ENCODE assay signal across 8 cellular contexts in genomic region chr6:27213544-27214125, GRCh38. TPM values are rescaled to one million over a fixed set of nuclear protein-coding genes. Genes with fewer than 3 reads are reported as not detected.
A peak's percentile ranks its signal among the peaks of the same experiment; 100 is the strongest.
DNase-seq lines count a peak whose midpoint lies in the region; ATAC-seq, FAIRE-seq and TF ChIP-seq lines count a peak whose summit lies in the region.

No MANE protein-coding gene starts in this region.

- no peak overlapping the region for H3K27ac ChIP-seq in cardiac muscle cell

- no peaks in the 10 kb centered on the region for H3K36me3 ChIP-seq in cardiac muscle cell

- H3K4me1 ChIP-seq in cardiac muscle cell (ENCODE audit: low read depth): no peaks in the 10 kb centered on the region

- TF ChIP-seq POLR2A in GM12891 (IDR thresholded peaks at IDR 0.05; ENCODE audit: low read depth, low read length): no peak

- H3K27me3 Mint-ChIP-seq in stimulated activated naive CD8-positive, alpha-beta T cell treated with anti-CD3 and anti-CD28 coated beads, Interleukin-15, amount 100 ng/mL, for 72 hours: peaks cover 71% of the 10 kb centered on the region

- H3K27me3 ChIP-seq in cardiac muscle cell: peaks cover 14% of the 10 kb centered on the region

- peak overlapping the region in 1 of 2 donors; percentile 67 for H3K27ac Mint-ChIP-seq in stimulated activated naive CD8-positive, alpha-beta T cell treated with anti-CD3 and anti-CD28 coated beads, Interleukin-15, amount 100 ng/mL, for 72 hours

- peak overlapping the region; percentile 17 for H3K4me3 ChIP-seq in cardiac muscle cell

- TF ChIP-seq CTCF in cardiac muscle cell (IDR thresholded peaks at IDR 0.05; ENCODE audit: low read depth, low read length): no peak

- H3K4me3 Mint-ChIP-seq in stimulated activated naive CD8-positive, alpha-beta T cell treated with anti-CD3 and anti-CD28 coated beads, Interleukin-15, amount 100 ng/mL, for 72 hours: peak overlapping the region; percentile 52 to 81

- FAIRE-seq in GM12891 (lab: Jason Lieb, UNC): no peak

- ATAC-seq in Right ventricle myocardium superior (ENCODE audit: poor library complexity): no peak
- no peak for ATAC-seq in stimulated activated naive CD8-positive, alpha-beta T cell treated with anti-CD3 and anti-CD28 coated beads, Interleukin-15, amount 100 ng/mL, for 72 hours

- H3K4me1 Mint-ChIP-seq in stimulated activated naive CD8-positive, alpha-beta T cell treated with anti-CD3 and anti-CD28 coated beads, Interleukin-15, amount 100 ng/mL, for 72 hours: peaks cover 12% of the 10 kb centered on the region

- DNase-seq in cardiac muscle cell (ENCODE audit: low read depth in 1 of 2, low spot score in 1 of 2): peak in 1 of 2 donors; percentile 21
- DNase-seq in Right ventricle myocardium superior: no peak
- DNase-seq in SW 1271 (lab: John Stamatoyannopoulos, UW): peak; percentile 51 to 77
- DNase-seq in fibroblast of the conjunctiva (ENCODE audit: low read depth): peak; percentile 16
- no peak for DNase-seq in stimulated activated naive CD8-positive, alpha-beta T cell treated with anti-CD3 and anti-CD28 coated beads, Interleukin-15, amount 100 ng/mL, for 72 hours
- no peak for DNase-seq in NCI-H1092 treated with DMSO at 0.1 percent for 48 hours (lab: John Stamatoyannopoulos, UW)
- DNase-seq in GM12891 (ENCODE audit: insufficient read length, low spot score): no peak
- DNase-seq in COR-L47 (lab: John Stamatoyannopoulos, UW): no peak

- H3K9me3 ChIP-seq in cardiac muscle cell (ENCODE audit: low read depth): no peaks in the 10 kb centered on the region

- intact Hi-C loops in Right ventricle myocardium superior (cut with DNase I): no loop called here

- H3K9me3 Mint-ChIP-seq in stimulated activated naive CD8-positive, alpha-beta T cell treated with anti-CD3 and anti-CD28 coated beads, Interleukin-15, amount 100 ng/mL, for 72 hours: peaks cover 5 to 7% of the 10 kb centered on the region in 2 donors

TF ChIP-seq in GM12891, 5 proteins besides CTCF, POLR2A, EP300 and RAD21:
- no peak for TF ChIP-seq POU2F2 (IDR thresholded peaks at IDR 0.05; ENCODE audit: low read depth, low read length)
- TF ChIP-seq POLR2AphosphoS5 (IDR thresholded peaks at IDR 0.05; ENCODE audit: low read depth, low read length): no peak

RNA-seq across cellular contexts. Expression of gene PRSS16, which starts 33.9 kb away (rescaled TPM):
- total RNA-seq in cardiac muscle cell (4.4 and 9.9 TPM in 2 replicates), Right ventricle myocardium superior (not detected)
- 2.7 and 5.2 TPM in 2 replicates for polyA plus RNA-seq in cardiac muscle cell
- 0.81 TPM for polyA plus RNA-seq in GM12891 (2012; ENCODE audit: low read depth, missing spikeins)

Comparison
In these comparisons a context has a peak if more than half of its experiments do, and no peak if none do; other contexts are left out.
1. DNase-seq: peak in SW 1271 (2 of 2) and fibroblast of the conjunctiva (single experiment); none in Right ventricle myocardium superior (single experiment), stimulated activated naive CD8-positive, alpha-beta T cell treated with anti-CD3 and anti-CD28 coated beads, Interleukin-15, amount 100 ng/mL, for 72 hours (0 of 2), NCI-H1092 treated with DMSO at 0.1 percent for 48 hours (single experiment), GM12891 (single experiment) and COR-L47 (single experiment).